In genomic region chr22:36948273-36949055, GRCh38 we compare ENCODE assay signal across 18 cellular contexts. TPM values are rescaled to one million over a fixed set of nuclear protein-coding genes. Genes with fewer than 3 reads are reported as not detected.
"Had no signal": no experiment of that assay in that cellular context is flagged by ENCODE, and none has a peak within 500 bp of the region (broad histone marks: within the 10 kb centered on the region; RNA-seq: fewer than 3 reads in every experiment).

No MANE protein-coding gene starts in this region.

- H3K9me3 ChIP-seq: ascending aorta, colonic mucosa, lower lobe of right lung, psoas muscle, right lobe of liver had no signal

- H3K27me3 ChIP-seq: ascending aorta, colonic mucosa, hepatocyte, right lobe of liver had no signal

- H3K4me2 ChIP-seq: hepatocyte had no signal

- H3K27ac ChIP-seq: ascending aorta, colonic mucosa, hepatocyte, lower lobe of right lung, psoas muscle, right lobe of liver, VCaP had no signal

- H3K36me3 ChIP-seq: ascending aorta, colonic mucosa, lower lobe of right lung, right lobe of liver had no signal

- H2AFZ ChIP-seq: hepatocyte had no signal

- H3K4me1 ChIP-seq: ascending aorta, colonic mucosa, lower lobe of right lung, psoas muscle, right lobe of liver had no signal

- H3K4me3 ChIP-seq: ascending aorta, colonic mucosa, hepatocyte, lower lobe of right lung, psoas muscle, right lobe of liver had no signal

- DNase-seq: activated CD8-positive, alpha-beta memory T cell treated with anti-CD3 and anti-CD28 coated beads, Interleukin-2, amount 50 U/mL, for 48 hours; activated CD8-positive, alpha-beta T cell treated with anti-CD3 and anti-CD28 coated beads, Interleukin-2, amount 10 ng/mL, durations not matched to agents 7 days and 5 days; activated naive CD4-positive, alpha-beta T cell; caudate nucleus; colonic mucosa; effector CD4-positive, alpha-beta T cell; lower lobe of right lung; naive thymus-derived CD4-positive, alpha-beta T cell; occipital lobe; psoas muscle; stimulated activated CD4-positive, alpha-beta T cell treated with anti-CD3 and anti-CD28 coated beads, Interleukin-2, amount 100 ng/mL, for 24 hours; stimulated activated naive B cell treated with anti-CD40 and anti-IgM and Interleukin-4, amounts not matched to agents 10 μg/mL and 1 μg/mL and 100 μg/mL, for 72 hours; T-helper 9 cell; trophoblast cell had no signal

- ATAC-seq: activated CD8-positive, alpha-beta T cell treated with anti-CD3 and anti-CD28 coated beads, Interleukin-2, amount 10 ng/mL, durations not matched to agents 7 days and 5 days; lower lobe of right lung; naive thymus-derived CD4-positive, alpha-beta T cell; psoas muscle; right lobe of liver; stimulated activated naive B cell treated with anti-CD40 and anti-IgM and Interleukin-4, amounts not matched to agents 10 μg/mL and 1 μg/mL and 100 μg/mL, for 72 hours had no signal

- H3K79me2 ChIP-seq: hepatocyte had no signal

RNA-seq across cellular contexts. Expression of gene CSF2RB, which starts 35.0 kb away (rescaled TPM):
- polyA plus RNA-seq: hepatocyte; naive thymus-derived CD4-positive, alpha-beta T cell had no signal
